15 cellular contexts compared by ENCODE assay signal in genomic region chr13:30623392-30623791, GRCh38. TPM values are rescaled to one million over a fixed set of nuclear protein-coding genes. Genes with fewer than 3 reads are reported as not detected.
A peak's percentile ranks its signal among the peaks of the same experiment; 100 is the strongest.
DNase-seq lines count a peak whose midpoint lies in the region; ATAC-seq and TF ChIP-seq lines count a peak whose summit lies in the region.
"Had no signal": no experiment of that assay in that cellular context is flagged by ENCODE, and none has a peak within 500 bp of the region (broad histone marks: within the 10 kb centered on the region; RNA-seq: fewer than 3 reads in every experiment).

No MANE protein-coding gene starts in this region.

- DNase-seq in activated T-cell treated with anti-CD3 and anti-CD28 coated beads, Interleukin-2, amount 50 U/mL, for 24 hours = no peak
- no peak for DNase-seq in activated T-cell treated with anti-CD3 and anti-CD28 coated beads, Interleukin-2, amount 50 U/mL, for 72 hours
- DNase-seq in T-helper 17 cell = no peak
- no peak for DNase-seq in stimulated activated naive B cell treated with anti-CD40 and anti-IgM and Interleukin-4, amounts not matched to agents 10 μg/mL and 1 μg/mL and 100 μg/mL, for 72 hours
- no peak for DNase-seq in naive thymus-derived CD8-positive, alpha-beta T cell
- DNase-seq in osteocyte (ENCODE audit: extremely low spot score, unreplicated experiment) = no peak
- DNase-seq in NCI-H82 (lab: John Stamatoyannopoulos, UW) = no peak
- DNase-seq: DMS53, Karpas-422, NCI-H1930, NCI-H2171 treated with DMSO at 0.1 percent for 48 hours, NCI-H510A had no signal

- peak overlapping the region; percentile 20 for H3K27ac Mint-ChIP-seq in activated T-cell treated with anti-CD3 and anti-CD28 coated beads, Interleukin-2, amount 50 U/mL, for 24 hours
- H3K27ac Mint-ChIP-seq in activated T-cell treated with anti-CD3 and anti-CD28 coated beads, Interleukin-2, amount 50 U/mL, for 72 hours = no peak overlapping the region
- H3K27ac Mint-ChIP-seq in T-helper 17 cell = peak overlapping the region; percentile 60
- peak overlapping the region; percentile 22 for H3K27ac Mint-ChIP-seq in dendritic cell treated with granulocyte-macrophage colony-stimulating factor and Interleukin-4, amounts not matched to agents 40 ng/mL and 50 ng/mL, for 4 days
- peak overlapping the region; percentile 31 for H3K27ac Mint-ChIP-seq in stimulated activated naive B cell treated with anti-CD40 and anti-IgM and Interleukin-4, amounts not matched to agents 10 μg/mL and 1 μg/mL and 100 μg/mL, for 72 hours
- H3K27ac Mint-ChIP-seq in naive thymus-derived CD8-positive, alpha-beta T cell = peak overlapping the region in 4 of 10 donors; percentile 4 to 69 (median 40)
- H3K27ac Mint-ChIP-seq in osteocyte (ENCODE audit: unreplicated experiment) = no peak overlapping the region

- no peak overlapping the region for H3K4me3 Mint-ChIP-seq in activated T-cell treated with anti-CD3 and anti-CD28 coated beads, Interleukin-2, amount 50 U/mL, for 24 hours
- H3K4me3 Mint-ChIP-seq in activated T-cell treated with anti-CD3 and anti-CD28 coated beads, Interleukin-2, amount 50 U/mL, for 72 hours = no peak overlapping the region
- H3K4me3 Mint-ChIP-seq in T-helper 17 cell (no peak overlapping the region), osteocyte (ENCODE audit: unreplicated experiment) (no peak overlapping the region)
- no peak overlapping the region for H3K4me3 Mint-ChIP-seq in dendritic cell treated with granulocyte-macrophage colony-stimulating factor and Interleukin-4, amounts not matched to agents 40 ng/mL and 50 ng/mL, for 4 days
- no peak overlapping the region for H3K4me3 Mint-ChIP-seq in stimulated activated naive B cell treated with anti-CD40 and anti-IgM and Interleukin-4, amounts not matched to agents 10 μg/mL and 1 μg/mL and 100 μg/mL, for 72 hours
- no peak overlapping the region for H3K4me3 Mint-ChIP-seq in naive thymus-derived CD8-positive, alpha-beta T cell

- intact Hi-C loops in dendritic cell treated with granulocyte-macrophage colony-stimulating factor and Interleukin-4, amounts not matched to agents 40 ng/mL and 50 ng/mL, for 4 days (cut with micrococcal nuclease) = no loop called here

- H3K4me1 Mint-ChIP-seq in activated T-cell treated with anti-CD3 and anti-CD28 coated beads, Interleukin-2, amount 50 U/mL, for 24 hours (ENCODE audit: low read depth) = peaks cover 41% of the 10 kb centered on the region
- H3K4me1 Mint-ChIP-seq in activated T-cell treated with anti-CD3 and anti-CD28 coated beads, Interleukin-2, amount 50 U/mL, for 72 hours (ENCODE audit: low read depth) = peaks cover 41% of the 10 kb centered on the region
- H3K4me1 Mint-ChIP-seq in T-helper 17 cell (peaks cover 25% of the 10 kb centered on the region), osteocyte (ENCODE audit: unreplicated experiment) (peaks cover 4% of the 10 kb centered on the region)
- H3K4me1 Mint-ChIP-seq in dendritic cell treated with granulocyte-macrophage colony-stimulating factor and Interleukin-4, amounts not matched to agents 40 ng/mL and 50 ng/mL, for 4 days (ENCODE audit: low read depth) = peaks cover 25% of the 10 kb centered on the region
- peaks cover 15 to 28% of the 10 kb centered on the region in 2 donors for H3K4me1 Mint-ChIP-seq in stimulated activated naive B cell treated with anti-CD40 and anti-IgM and Interleukin-4, amounts not matched to agents 10 μg/mL and 1 μg/mL and 100 μg/mL, for 72 hours
- peaks cover 11 to 47% (median 39%) of the 10 kb centered on the region in 4 donors for H3K4me1 Mint-ChIP-seq in naive thymus-derived CD8-positive, alpha-beta T cell

- no peaks in the 10 kb centered on the region for H3K9me3 ChIP-seq in T-helper 17 cell (ENCODE audit: control insufficient read depth, low read length, poor library complexity, severe bottlenecking)
- H3K9me3 ChIP-seq: HAP-1 had no signal

- TF ChIP-seq CTCF in osteocyte (IDR thresholded peaks at IDR 0.05) = no peak

- no peak for ATAC-seq in activated T-cell treated with anti-CD3 and anti-CD28 coated beads, Interleukin-2, amount 50 U/mL, for 72 hours (replicated peaks in 1 of 2)
- no peak for ATAC-seq in T-helper 17 cell
- ATAC-seq in stimulated activated naive B cell treated with anti-CD40 and anti-IgM and Interleukin-4, amounts not matched to agents 10 μg/mL and 1 μg/mL and 100 μg/mL, for 72 hours (replicated peaks) = no peak
- ATAC-seq in naive thymus-derived CD8-positive, alpha-beta T cell = no peak
- ATAC-seq: Panc1 had no signal

- POLR2A ChIA-PET in naive thymus-derived CD8-positive, alpha-beta T cell (lab: Charles Lee) = interaction anchor here (0.5 kb wide), 1 partner anchor 534 kb away, joined by 5 read pairs; no protein-coding TSS in a partner anchor

- peaks cover 63% of the 10 kb centered on the region for H3K36me3 Mint-ChIP-seq in activated T-cell treated with anti-CD3 and anti-CD28 coated beads, Interleukin-2, amount 50 U/mL, for 24 hours (ENCODE audit: low read depth)
- H3K36me3 Mint-ChIP-seq in activated T-cell treated with anti-CD3 and anti-CD28 coated beads, Interleukin-2, amount 50 U/mL, for 72 hours (ENCODE audit: insufficient read depth in 2 of 2) = peaks cover 6 to 17% of the 10 kb centered on the region in 2 donors
- H3K36me3 Mint-ChIP-seq in T-helper 17 cell (ENCODE audit: low read depth) (peaks cover 10% of the 10 kb centered on the region), osteocyte (ENCODE audit: unreplicated experiment) (peaks cover 21% of the 10 kb centered on the region)
- peaks cover 52% of the 10 kb centered on the region for H3K36me3 Mint-ChIP-seq in dendritic cell treated with granulocyte-macrophage colony-stimulating factor and Interleukin-4, amounts not matched to agents 40 ng/mL and 50 ng/mL, for 4 days (ENCODE audit: low read depth)
- peaks cover 21 to 26% of the 10 kb centered on the region in 2 donors for H3K36me3 Mint-ChIP-seq in stimulated activated naive B cell treated with anti-CD40 and anti-IgM and Interleukin-4, amounts not matched to agents 10 μg/mL and 1 μg/mL and 100 μg/mL, for 72 hours
- peaks cover 3 to 45% (median 9%) of the 10 kb centered on the region in 3 donors for H3K36me3 Mint-ChIP-seq in naive thymus-derived CD8-positive, alpha-beta T cell

- no peaks in the 10 kb centered on the region for H3K9me3 Mint-ChIP-seq in activated T-cell treated with anti-CD3 and anti-CD28 coated beads, Interleukin-2, amount 50 U/mL, for 24 hours
- H3K9me3 Mint-ChIP-seq in activated T-cell treated with anti-CD3 and anti-CD28 coated beads, Interleukin-2, amount 50 U/mL, for 72 hours = no peaks in the 10 kb centered on the region
- H3K9me3 Mint-ChIP-seq in dendritic cell treated with granulocyte-macrophage colony-stimulating factor and Interleukin-4, amounts not matched to agents 40 ng/mL and 50 ng/mL, for 4 days = no peaks in the 10 kb centered on the region
- H3K9me3 Mint-ChIP-seq in stimulated activated naive B cell treated with anti-CD40 and anti-IgM and Interleukin-4, amounts not matched to agents 10 μg/mL and 1 μg/mL and 100 μg/mL, for 72 hours = no peaks in the 10 kb centered on the region
- H3K9me3 Mint-ChIP-seq in naive thymus-derived CD8-positive, alpha-beta T cell = no peaks in the 10 kb centered on the region
- H3K9me3 Mint-ChIP-seq in osteocyte (ENCODE audit: unreplicated experiment) = no peaks in the 10 kb centered on the region

- no peaks in the 10 kb centered on the region for H3K27me3 Mint-ChIP-seq in activated T-cell treated with anti-CD3 and anti-CD28 coated beads, Interleukin-2, amount 50 U/mL, for 24 hours
- H3K27me3 Mint-ChIP-seq in activated T-cell treated with anti-CD3 and anti-CD28 coated beads, Interleukin-2, amount 50 U/mL, for 72 hours (ENCODE audit: low read depth) = no peaks in the 10 kb centered on the region
- H3K27me3 Mint-ChIP-seq in T-helper 17 cell (no peaks in the 10 kb centered on the region), osteocyte (ENCODE audit: unreplicated experiment) (no peaks in the 10 kb centered on the region)
- no peaks in the 10 kb centered on the region for H3K27me3 Mint-ChIP-seq in dendritic cell treated with granulocyte-macrophage colony-stimulating factor and Interleukin-4, amounts not matched to agents 40 ng/mL and 50 ng/mL, for 4 days
- H3K27me3 Mint-ChIP-seq in stimulated activated naive B cell treated with anti-CD40 and anti-IgM and Interleukin-4, amounts not matched to agents 10 μg/mL and 1 μg/mL and 100 μg/mL, for 72 hours = no peaks in the 10 kb centered on the region
- no peaks in the 10 kb centered on the region for H3K27me3 Mint-ChIP-seq in naive thymus-derived CD8-positive, alpha-beta T cell

RNA-seq across cellular contexts. Expression of gene USPL1, which starts 5.7 kb away (rescaled TPM):
- total RNA-seq in activated T-cell treated with anti-CD3 and anti-CD28 coated beads, Interleukin-2, amount 50 U/mL, for 72 hours = 10 to 100 TPM; 17.8 to 18.2 TPM
- 10 to 100 TPM; 31.8 to 32.4 TPM for total RNA-seq in T-helper 17 cell
- total RNA-seq in naive thymus-derived CD8-positive, alpha-beta T cell = 10 to 100 TPM; 29.2 to 31.1 TPM
- polyA plus RNA-seq in naive thymus-derived CD8-positive, alpha-beta T cell = 10 to 100 TPM; 13.4 to 17.6 (median 14.2) TPM
- 11.9 TPM in 2 replicates for total RNA-seq in osteocyte

Comparison
In these comparisons a context has a peak if more than half of its experiments do, and no peak if none do; other contexts are left out.
1. H3K27ac Mint-ChIP-seq: peak in activated T-cell treated with anti-CD3 and anti-CD28 coated beads, Interleukin-2, amount 50 U/mL, for 24 hours (single experiment), T-helper 17 cell (single experiment), dendritic cell treated with granulocyte-macrophage colony-stimulating factor and Interleukin-4, amounts not matched to agents 40 ng/mL and 50 ng/mL, for 4 days (single experiment) and stimulated activated naive B cell treated with anti-CD40 and anti-IgM and Interleukin-4, amounts not matched to agents 10 μg/mL and 1 μg/mL and 100 μg/mL, for 72 hours (single experiment); none in activated T-cell treated with anti-CD3 and anti-CD28 coated beads, Interleukin-2, amount 50 U/mL, for 72 hours (single experiment) and osteocyte (single experiment).